Comparison of ENCODE assay signal across 12 cellular contexts in the genomic region with DNA sequence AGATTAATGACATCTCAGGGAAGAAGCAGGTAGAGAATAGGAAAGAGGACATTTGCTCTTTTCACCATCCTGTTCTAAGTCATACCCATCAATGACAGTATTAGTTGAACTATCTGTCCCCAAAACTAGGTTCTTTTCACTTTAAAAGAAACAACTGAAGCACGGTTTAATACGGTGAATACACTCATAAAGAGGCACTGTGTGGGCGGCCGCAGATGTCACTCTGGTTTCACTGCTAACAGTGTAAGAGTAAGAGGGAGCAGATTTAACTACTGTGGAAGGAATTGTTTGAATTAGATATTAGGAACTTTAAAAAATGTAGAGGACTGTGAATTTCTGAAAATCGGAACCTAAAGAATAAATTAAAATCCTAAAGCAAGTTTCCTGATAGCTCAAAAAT. TPM values are rescaled to one million over a fixed set of nuclear protein-coding genes. Genes with fewer than 3 reads are reported as not detected.
A peak's percentile ranks its signal among the peaks of the same experiment; 100 is the strongest.
DNase-seq lines count a peak whose midpoint lies in the region; ATAC-seq and TF ChIP-seq lines count a peak whose summit lies in the region.
"Had no signal": no experiment of that assay in that cellular context is flagged by ENCODE, and none has a peak within 500 bp of the region (broad histone marks: within the 10 kb centered on the region; RNA-seq: fewer than 3 reads in every experiment).

No MANE protein-coding gene starts in this region.

- no peak overlapping the region for H3K4me3 Mint-ChIP-seq in activated naive CD8-positive, alpha-beta T cell treated with anti-CD3 and anti-CD28 coated beads, Interleukin-2, amount 50 U/mL, for 24 hours

- H3K4me1 ChIP-seq in ascending aorta = no peaks in the 10 kb centered on the region

- no peak overlapping the region for H3K27ac ChIP-seq in ascending aorta
- H3K27ac ChIP-seq: neutrophil had no signal

- H3K4me3 ChIP-seq in ascending aorta = no peak overlapping the region
- H3K4me3 ChIP-seq in MG63 = no peak overlapping the region

- H3K27ac Mint-ChIP-seq in activated naive CD8-positive, alpha-beta T cell treated with anti-CD3 and anti-CD28 coated beads, Interleukin-2, amount 50 U/mL, for 24 hours = no peak overlapping the region

- no peak for DNase-seq in activated CD4-positive, CD25-positive, alpha-beta regulatory T cell (lab: John Stamatoyannopoulos, UW)
- DNase-seq in activated naive CD8-positive, alpha-beta T cell treated with anti-CD3 and anti-CD28 coated beads, Interleukin-2, amount 50 U/mL, for 24 hours = peak; percentile 36
- DNase-seq in stimulated activated CD8-positive, alpha-beta memory T cell treated with anti-CD3 and anti-CD28 coated beads, Interleukin-2, amount 100 ng/mL, for 48 hours (ENCODE audit: low read depth in 2 of 2) = peak; percentile 32 to 56
- DNase-seq in ascending aorta (ENCODE audit: low spot score in 2 of 2) (no peak), MG63 (no peak), A172 (ENCODE audit: low spot score) (no peak)
- DNase-seq: 8988T had no signal

- H3K36me3 Mint-ChIP-seq in activated naive CD8-positive, alpha-beta T cell treated with anti-CD3 and anti-CD28 coated beads, Interleukin-2, amount 50 U/mL, for 24 hours (ENCODE audit: low read depth) = no peaks in the 10 kb centered on the region

- peaks cover 7% of the 10 kb centered on the region for H3K4me1 Mint-ChIP-seq in activated naive CD8-positive, alpha-beta T cell treated with anti-CD3 and anti-CD28 coated beads, Interleukin-2, amount 50 U/mL, for 24 hours

- H3K9me3 Mint-ChIP-seq in activated naive CD8-positive, alpha-beta T cell treated with anti-CD3 and anti-CD28 coated beads, Interleukin-2, amount 50 U/mL, for 24 hours = no peaks in the 10 kb centered on the region

- intact Hi-C loops in ascending aorta (cut with DNase I) = no loop called here

- no peaks in the 10 kb centered on the region for H3K9me3 ChIP-seq in ascending aorta
- no peaks in the 10 kb centered on the region for H3K9me3 ChIP-seq in MG63
- H3K9me3 ChIP-seq: neutrophil had no signal

- H3K27me3 Mint-ChIP-seq in activated naive CD8-positive, alpha-beta T cell treated with anti-CD3 and anti-CD28 coated beads, Interleukin-2, amount 50 U/mL, for 24 hours = no peaks in the 10 kb centered on the region

- peak; percentile 53 to 66 for ATAC-seq in activated CD4-positive, CD25-positive, alpha-beta regulatory T cell treated with anti-CD3 and anti-CD28 coated beads, Interleukin-2, amount 50 U/mL, for 24 hours
- ATAC-seq in HG02678 (IDR thresholded peaks at IDR 0.05; ENCODE audit: unreplicated experiment) = peak; percentile 85
- peak; percentile 83 for ATAC-seq in activated naive CD8-positive, alpha-beta T cell treated with anti-CD3 and anti-CD28 coated beads, Interleukin-2, amount 50 U/mL, for 24 hours

- no peak for TF ChIP-seq CTCF in ascending aorta (IDR thresholded peaks at IDR 0.05)

- H3K36me3 ChIP-seq in ascending aorta (peaks cover 0 to 20% of the 10 kb centered on the region in 2 donors), MG63 (peaks cover 61% of the 10 kb centered on the region)
- H3K36me3 ChIP-seq: neutrophil had no signal

- H3K27me3 ChIP-seq in ascending aorta (no peaks in the 10 kb centered on the region), MG63 (no peaks in the 10 kb centered on the region)

RNA-seq across cellular contexts. Expression of gene VSIG10L2, which starts 49.5 kb away (rescaled TPM):
- total RNA-seq in ascending aorta = not detected
- not detected in 2 replicates for total RNA-seq in MG63 (2014; rRNA removed; shearing (Covaris generic); ENCODE audit: low replicate concordance)
- not detected in 2 replicates for total RNA-seq in A172 (2014; rRNA removed; shearing (Covaris generic))
- total RNA-seq: activated CD8-positive, alpha-beta memory T cell treated with anti-CD3 and anti-CD28 coated beads for 36 hours; dermis microvascular lymphatic vessel endothelial cell had no signal

Comparison
In these comparisons a context has a peak if more than half of its experiments do, and no peak if none do; other contexts are left out.
1. DNase-seq: peak in activated naive CD8-positive, alpha-beta T cell treated with anti-CD3 and anti-CD28 coated beads, Interleukin-2, amount 50 U/mL, for 24 hours (single experiment) and stimulated activated CD8-positive, alpha-beta memory T cell treated with anti-CD3 and anti-CD28 coated beads, Interleukin-2, amount 100 ng/mL, for 48 hours (2 of 2); none in activated CD4-positive, CD25-positive, alpha-beta regulatory T cell (0 of 4), ascending aorta (0 of 2), MG63 (single experiment) and A172 (single experiment).
2. Peak in every context shown above with its lines, with median percentiles within 50 percentile points of each other: ATAC-seq.